ENCODE assay signal across 1 cellular context in the genomic region with DNA sequence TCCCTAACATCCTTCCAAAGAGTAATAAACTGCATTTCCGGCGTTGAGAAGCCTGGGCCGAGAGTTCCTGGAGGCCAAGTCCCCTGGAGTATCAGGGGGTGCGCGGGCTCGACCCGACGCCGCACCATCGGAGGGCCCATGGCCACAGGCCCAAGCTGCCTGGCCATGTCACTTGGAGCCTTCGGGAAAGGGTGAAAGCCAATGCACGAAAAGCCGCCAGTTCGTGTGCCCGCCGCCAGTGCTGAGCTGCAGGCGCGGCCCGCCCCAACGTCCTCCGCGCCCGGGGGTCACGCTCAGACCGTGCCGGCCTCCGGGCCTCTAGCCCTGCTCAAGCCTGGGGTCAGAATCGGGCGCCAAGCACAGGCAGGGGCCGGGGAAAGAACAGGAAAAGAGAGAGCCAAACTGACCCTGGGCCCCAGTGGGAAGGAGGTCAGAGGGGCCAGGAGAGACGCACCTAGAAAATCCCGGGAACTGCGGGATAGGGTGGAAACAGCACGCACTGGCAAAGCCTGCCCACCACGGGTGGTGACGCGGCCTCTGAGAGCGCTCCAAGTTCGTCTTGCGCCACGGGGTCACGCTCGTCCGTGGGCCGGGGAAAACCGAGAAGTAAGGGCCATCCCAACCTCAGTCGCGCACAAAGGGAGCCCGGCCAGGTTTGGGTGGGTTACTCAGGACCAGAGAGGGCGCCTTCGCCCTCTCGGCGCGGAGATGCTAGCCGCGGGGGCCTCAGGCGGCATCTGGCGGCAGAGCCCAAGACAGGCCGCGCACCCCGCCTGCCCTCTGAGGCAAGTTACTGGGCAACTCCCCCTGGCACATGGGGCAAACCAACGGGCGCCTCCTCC.
TF ChIP-seq lines count a peak whose summit lies in the region.

No MANE protein-coding gene starts in this region.

TF ChIP-seq in SK-N-SH treated with all-trans-retinoic acid at 6 μM for 48 hours, 23 proteins besides CTCF, POLR2A, EP300 and RAD21 (continued from another document):
- TF ChIP-seq PATZ1 (CRISPR knock-in tag; IDR thresholded peaks at IDR 0.05; ENCODE audit: borderline replicate concordance) (no peak), ESRRG (CRISPR knock-in tag; IDR thresholded peaks at IDR 0.05) (no peak)
